Comparison of ENCODE assay signal across 8 cellular contexts in the genomic region with DNA sequence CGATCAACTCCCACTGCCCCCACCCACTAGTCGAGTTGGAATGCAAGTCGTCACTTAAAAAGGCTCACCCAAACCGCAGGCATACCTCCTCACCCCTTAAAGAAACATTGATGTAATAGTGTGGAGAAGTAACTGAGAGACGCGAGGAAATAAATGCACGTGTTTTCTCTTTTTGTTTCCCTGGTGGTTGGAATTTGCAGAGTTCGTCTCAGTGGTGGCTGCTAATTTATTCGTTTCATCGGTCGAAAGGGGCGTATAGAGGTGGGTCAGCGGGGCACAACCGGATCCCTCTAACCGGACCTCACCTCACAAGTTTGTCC. TPM values are rescaled to one million over a fixed set of nuclear protein-coding genes. Genes with fewer than 3 reads are reported as not detected.
A peak's percentile ranks its signal among the peaks of the same experiment; 100 is the strongest.
DNase-seq lines count a peak whose midpoint lies in the region; ATAC-seq and TF ChIP-seq lines count a peak whose summit lies in the region.

No MANE protein-coding gene starts in this region.

- WGBS in right lobe of liver (ENCODE audit: insufficient coverage, low coverage, low lambda C conversion rate, missing lambda C conversion rate): 2% methylated on average over 15 of the region's 15 CpGs
- WGBS in tibial nerve, 2 donors: 1% methylated on average over 15 of the region's 15 CpGs

- H3K27me3 ChIP-seq in breast epithelium (peaks cover 3 to 12% of the 10 kb centered on the region in 2 donors), right lobe of liver (peaks cover 14 to 30% of the 10 kb centered on the region in 2 donors), tibial nerve (peaks cover 0 to 31% of the 10 kb centered on the region in 2 donors)

- no peak for TF ChIP-seq POLR2A in breast epithelium (IDR thresholded peaks at IDR 0.05)
- no peak for TF ChIP-seq POLR2A in right lobe of liver (IDR thresholded peaks at IDR 0.05)
- TF ChIP-seq POLR2A in tibial nerve (IDR thresholded peaks at IDR 0.05): no peak

- DNase-seq in NCI-H2107 treated with DMSO at 0.1 percent for 48 hours (lab: John Stamatoyannopoulos, UW; ENCODE audit: unreplicated experiment) (peak; percentile 22), NCI-H2107 (lab: John Stamatoyannopoulos, UW) (no peak), breast epithelium (ENCODE audit: low spot score in 2 of 2) (no peak), right lobe of liver (no peak), tibial nerve (ENCODE audit: low spot score in 2 of 2) (no peak), cortex of kidney (lab: John Stamatoyannopoulos, UW) (no peak)

- H3K36me3 ChIP-seq in breast epithelium (no peaks in the 10 kb centered on the region), right lobe of liver (no peaks in the 10 kb centered on the region), tibial nerve (no peaks in the 10 kb centered on the region)

- H3K27ac ChIP-seq in breast epithelium (no peak overlapping the region), right lobe of liver (no peak overlapping the region), tibial nerve (peak overlapping the region in 1 of 4 donors; percentile 57)

- peaks cover 0 to 2% of the 10 kb centered on the region in 2 donors for H3K4me1 ChIP-seq in breast epithelium
- H3K4me1 ChIP-seq in right lobe of liver: peaks cover 0 to 24% (median 3%) of the 10 kb centered on the region in 4 donors
- peaks cover 0 to 37% (median 8%) of the 10 kb centered on the region in 4 donors for H3K4me1 ChIP-seq in tibial nerve

- TF ChIP-seq EP300 in tibial nerve (IDR thresholded peaks at IDR 0.05): no peak

- intact Hi-C loops in breast epithelium (cut with DNase I; ENCODE audit: low total_unique reads) (no loop called here), right lobe of liver (cut with DNase I) (no loop called here)

- H3K9me3 ChIP-seq in breast epithelium (no peaks in the 10 kb centered on the region), right lobe of liver (no peaks in the 10 kb centered on the region), tibial nerve (no peaks in the 10 kb centered on the region)

- ATAC-seq in right lobe of liver (no peak), GM19455 (IDR thresholded peaks at IDR 0.05; ENCODE audit: unreplicated experiment) (no peak), GM21390 (IDR thresholded peaks at IDR 0.05; ENCODE audit: unreplicated experiment) (no peak)

- TF ChIP-seq CTCF in breast epithelium (IDR thresholded peaks at IDR 0.05): peak in 2 of 3 donors; percentile 16 to 37
- TF ChIP-seq CTCF in right lobe of liver (IDR thresholded peaks at IDR 0.05): no peak
- peak in 2 of 5 experiments; percentile 10 to 40 for TF ChIP-seq CTCF in tibial nerve (IDR thresholded peaks at IDR 0.05)

- H3K4me3 ChIP-seq in breast epithelium: peak overlapping the region; percentile 40 to 77 (median 57)
- H3K4me3 ChIP-seq in right lobe of liver: peak overlapping the region in 2 of 3 donors; percentile 18 to 26
- peak overlapping the region; percentile 36 to 58 (median 45) for H3K4me3 ChIP-seq in tibial nerve

RNA-seq across cellular contexts. Expression of gene NPAS3, which starts 5.1 kb away (rescaled TPM):
- total RNA-seq in breast epithelium (1 to 10 TPM in 2 of 3 donors, under 1 TPM in 1; 0.96 to 4.0 (median 2.0) TPM), right lobe of liver (under 1 TPM in 4 of 6 experiments, not detected in 2; 0.11 to 0.83 (median 0.21) TPM), tibial nerve (10 to 100 TPM in 1 of 4 donors, 1 to 10 TPM in 3; 1.5 to 12.3 (median 3.4) TPM)

Comparison
In these comparisons a context has a peak if more than half of its experiments do, and no peak if none do; other contexts are left out.
1. CTCF ChIP-seq: peak in breast epithelium (2 of 3); none in right lobe of liver (0 of 4).
2. Peak in every context shown above with its lines, with median percentiles within 50 percentile points of each other: H3K4me3 ChIP-seq.